In the genomic region with DNA sequence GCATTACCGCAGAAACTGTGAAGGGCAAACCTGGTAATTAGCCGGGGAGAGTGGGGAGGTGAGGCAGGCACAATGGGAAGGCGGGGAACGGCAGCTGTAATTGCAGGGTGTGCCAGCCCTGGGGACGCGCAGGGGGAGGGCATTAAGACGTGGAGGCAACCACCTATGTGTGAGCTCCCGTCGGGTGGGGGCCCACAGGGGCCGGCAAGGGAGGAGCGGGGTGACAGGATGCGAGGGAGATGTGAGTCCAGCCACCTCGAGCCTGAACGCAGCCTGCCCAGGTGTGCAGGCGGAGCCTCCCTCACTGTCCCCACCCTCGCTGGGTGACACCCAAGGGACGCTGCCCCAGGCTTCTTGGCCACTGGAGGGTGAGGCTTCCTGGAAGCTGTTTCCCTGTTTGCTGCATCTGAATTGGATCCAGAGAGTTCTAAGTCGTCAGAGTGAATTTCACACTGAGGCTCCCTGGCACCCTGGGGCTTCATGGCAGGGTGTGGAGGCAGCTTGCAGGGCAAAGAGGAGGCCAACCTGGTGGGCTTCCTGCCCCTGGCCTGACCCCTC, we compare ENCODE assay signal across 10 cellular contexts.
DNase-seq lines count a peak whose midpoint lies in the region; ATAC-seq, FAIRE-seq and TF ChIP-seq lines count a peak whose summit lies in the region.
"Had no signal": no experiment of that assay in that cellular context is flagged by ENCODE, and none has a peak within 500 bp of the region (broad histone marks: within the 10 kb centered on the region; RNA-seq: fewer than 3 reads in every experiment).

No MANE protein-coding gene starts in this region.

- no peaks in the 10 kb centered on the region for H3K9me2 ChIP-seq in PC-9 (ENCODE audit: insufficient read depth)

- H3K27me3 ChIP-seq in PC-9 (ENCODE audit: insufficient read depth, low read depth), result no peaks in the 10 kb centered on the region
- H3K27me3 ChIP-seq in keratinocyte (ENCODE audit: control insufficient read depth, extremely low read depth, insufficient read depth, low read length), result no peaks in the 10 kb centered on the region
- H3K27me3 ChIP-seq in suprapubic skin, result no peaks in the 10 kb centered on the region

- FAIRE-seq in keratinocyte (lab: Jason Lieb, UNC), result peak; percentile 81

- BruUV-seq in PC-9 (replicated peaks; lab: Mats Ljungman, UMichigan), result no TSS peak

- H3K27ac ChIP-seq in PC-9 (peak overlapping the region; percentile 52), keratinocyte (ENCODE audit: control insufficient read depth, insufficient read depth, low read length) (peak overlapping the region; percentile 18), suprapubic skin (peak overlapping the region; percentile 63)
- H3K27ac ChIP-seq: KMS-11 had no signal

- intact Hi-C loops in activated CD4-positive, alpha-beta T cell treated with anti-CD3 and anti-CD28 coated beads for 36 hours (cut with DNase I, micrococcal nuclease), result no loop called here
- intact Hi-C loops in PC-9 (cut with micrococcal nuclease; ENCODE audit: unreplicated experiment), result loop anchor here (2.0 to 5.0 kb wide), 2 partner anchors 52 to 132 kb away; a partner anchor contains a TSS

- H3K79me2 ChIP-seq in PC-9 (ENCODE audit: low read depth), result no peaks in the 10 kb centered on the region
- H3K79me2 ChIP-seq in keratinocyte (ENCODE audit: control insufficient read depth, insufficient read depth, low read length), result no peaks in the 10 kb centered on the region

- no peaks in the 10 kb centered on the region for H3K9me1 ChIP-seq in keratinocyte (ENCODE audit: control insufficient read depth, extremely low read depth, insufficient read depth, low read length)

- dilution Hi-C loops in keratinocyte (cut with MboI; ENCODE audit: extremely low pct_ligation_motif_present, low sequenced_read_pairs), result no loop called here

- DNase-seq in activated CD4-positive, alpha-beta T cell treated with anti-CD3 and anti-CD28 coated beads for 36 hours, result peak; percentile 6
- no peak for DNase-seq in activated CD4-positive, alpha-beta T cell treated with anti-CD3 and anti-CD28 coated beads for 4 hours
- DNase-seq in PC-9, result peak; percentile 77 to 95
- DNase-seq in keratinocyte (ENCODE audit: low read depth, low spot score), result no peak
- peak in 1 of 2 donors; percentile 80 for DNase-seq in suprapubic skin (ENCODE audit: low spot score in 2 of 2)
- no peak for DNase-seq in inferior parietal cortex (ENCODE audit: extremely low spot score)
- DNase-seq in SHP77 treated with DMSO at 0.1 percent for 48 hours (lab: John Stamatoyannopoulos, UW), result no peak
- DNase-seq: effector CD4-positive, alpha-beta T cell had no signal

- TF ChIP-seq CTCF in PC-9 (conservative IDR thresholded peaks at IDR 0.05), result no peak
- no peak for TF ChIP-seq CTCF in keratinocyte (optimal IDR thresholded peaks at IDR 0.05 in 1 of 3, IDR thresholded peaks at IDR 0.05 in 1 of 3, conservative IDR thresholded peaks at IDR 0.05 in 1 of 3; ENCODE audit: extremely low read depth in 1 of 3, insufficient read depth in 2 of 3, low read length in 3 of 3)
- no peak for TF ChIP-seq CTCF in suprapubic skin (IDR thresholded peaks at IDR 0.05)

- 42% methylated on average over 15 of the region's 18 CpGs for WGBS in suprapubic skin

- H4K20me1 ChIP-seq in PC-9 (ENCODE audit: insufficient read depth) (no peaks in the 10 kb centered on the region), keratinocyte (ENCODE audit: control insufficient read depth, extremely low read depth, insufficient read depth, low read length) (no peaks in the 10 kb centered on the region)

- H3K9me3 Mint-ChIP-seq in activated CD4-positive, alpha-beta T cell treated with anti-CD3 and anti-CD28 coated beads for 36 hours (ENCODE audit: low read depth), result no peaks in the 10 kb centered on the region

- H3K4me2 ChIP-seq in PC-9 (peak overlapping the region; percentile 77), keratinocyte (ENCODE audit: control insufficient read depth, extremely low read depth, insufficient read depth, low read depth, low read length) (peak overlapping the region; percentile 83)
- H3K4me2 ChIP-seq: KMS-11 had no signal

- peak overlapping the region; percentile 79 for H2AFZ ChIP-seq in PC-9
- H2AFZ ChIP-seq in keratinocyte (ENCODE audit: control insufficient read depth, low read length), result peak overlapping the region; percentile 84

- no peak for ATAC-seq in activated CD4-positive, alpha-beta T cell treated with anti-CD3 and anti-CD28 coated beads for 36 hours
- no peak for ATAC-seq in HG02678 (IDR thresholded peaks at IDR 0.05; ENCODE audit: unreplicated experiment)

- no peaks in the 10 kb centered on the region for H3K36me3 Mint-ChIP-seq in activated CD4-positive, alpha-beta T cell treated with anti-CD3 and anti-CD28 coated beads for 36 hours (ENCODE audit: low read depth)

- H3K36me3 ChIP-seq in PC-9 (ENCODE audit: low read depth) (no peaks in the 10 kb centered on the region), keratinocyte (ENCODE audit: control insufficient read depth in 2 of 2, extremely low read depth in 1 of 2, insufficient read depth in 2 of 2, low read length in 2 of 2) (no peaks in the 10 kb centered on the region), suprapubic skin (no peaks in the 10 kb centered on the region)

- peaks cover 30% of the 10 kb centered on the region for H3K4me1 ChIP-seq in PC-9 (replicated peaks; ENCODE audit: insufficient read depth)
- H3K4me1 ChIP-seq in keratinocyte (ENCODE audit: control insufficient read depth, extremely low read depth, insufficient read depth, low read length), result peaks cover 39% of the 10 kb centered on the region
- H3K4me1 ChIP-seq in suprapubic skin, result peaks cover 68% of the 10 kb centered on the region

- CTCF ChIA-PET in activated CD4-positive, alpha-beta T cell treated with anti-CD3 and anti-CD28 coated beads for 36 hours (lab: Charles Lee), result no interaction called here
- CTCF ChIA-PET in PC-9 (lab: Charles Lee), result interaction anchor here (0.5 to 1.0 kb wide), 2 partner anchors 70 to 221 kb away, joined by 4 read pairs; no protein-coding TSS in a partner anchor

- no peak overlapping the region for H3K27ac Mint-ChIP-seq in activated CD4-positive, alpha-beta T cell treated with anti-CD3 and anti-CD28 coated beads for 36 hours

- H3K4me3 ChIP-seq in PC-9 (peak overlapping the region; percentile 52), keratinocyte (ENCODE audit: control insufficient read depth in 2 of 3, extremely low read depth in 1 of 3, insufficient read depth in 2 of 3, low read depth in 1 of 3, low read length in 3 of 3) (peak overlapping the region in 1 of 3 experiments; percentile 52), suprapubic skin (peak overlapping the region; percentile 26)

- H3K9ac ChIP-seq in keratinocyte (ENCODE audit: control insufficient read depth, extremely low read depth, insufficient read depth, low read length), result peak overlapping the region; percentile 49
- H3K9ac ChIP-seq: KMS-11 had no signal

- H3K4me3 Mint-ChIP-seq in activated CD4-positive, alpha-beta T cell treated with anti-CD3 and anti-CD28 coated beads for 36 hours, result no peak overlapping the region

- POLR2A ChIA-PET in activated CD4-positive, alpha-beta T cell treated with anti-CD3 and anti-CD28 coated beads for 36 hours (lab: Charles Lee), result no interaction called here
- POLR2A ChIA-PET in PC-9 (lab: Charles Lee; ENCODE audit: unreplicated experiment), result no interaction called here

- no peaks in the 10 kb centered on the region for H3K27me3 Mint-ChIP-seq in activated CD4-positive, alpha-beta T cell treated with anti-CD3 and anti-CD28 coated beads for 36 hours

- no peak for TF ChIP-seq EP300 in suprapubic skin (IDR thresholded peaks at IDR 0.05)

- no peaks in the 10 kb centered on the region; the same call in 1 of the 2 replicates for H3F3A ChIP-seq in PC-9 (ENCODE audit: insufficient read depth, low read depth)

- TF ChIP-seq POLR2A in suprapubic skin (IDR thresholded peaks at IDR 0.05), result no peak

- H3K4me1 Mint-ChIP-seq in activated CD4-positive, alpha-beta T cell treated with anti-CD3 and anti-CD28 coated beads for 36 hours, result peaks cover 36% of the 10 kb centered on the region

- H3K9me3 ChIP-seq in PC-9 (ENCODE audit: insufficient read depth, low read depth), result no peaks in the 10 kb centered on the region
- no peaks in the 10 kb centered on the region for H3K9me3 ChIP-seq in keratinocyte (ENCODE audit: control insufficient read depth, low read depth, low read length)
- no peaks in the 10 kb centered on the region for H3K9me3 ChIP-seq in suprapubic skin

Comparison
In these comparisons a context has a peak if more than half of its experiments do, and no peak if none do; other contexts are left out.
1. DNase-seq: peak in activated CD4-positive, alpha-beta T cell treated with anti-CD3 and anti-CD28 coated beads for 36 hours (single experiment) and PC-9 (2 of 2); none in activated CD4-positive, alpha-beta T cell treated with anti-CD3 and anti-CD28 coated beads for 4 hours (0 of 2), keratinocyte (single experiment), inferior parietal cortex (single experiment) and SHP77 treated with DMSO at 0.1 percent for 48 hours (single experiment).
2. Peak in every context shown above with its lines, with median percentiles within 50 percentile points of each other: H3K27ac ChIP-seq.